17 cellular contexts compared by ENCODE assay signal in genomic region chr10:97358781-97359180, GRCh38. TPM values are rescaled to one million over a fixed set of nuclear protein-coding genes. Genes with fewer than 3 reads are reported as not detected.
DNase-seq lines count a peak whose midpoint lies in the region; ATAC-seq and TF ChIP-seq lines count a peak whose summit lies in the region.
"Had no signal": no experiment of that assay in that cellular context is flagged by ENCODE, and none has a peak within 500 bp of the region (broad histone marks: within the 10 kb centered on the region; RNA-seq: fewer than 3 reads in every experiment).

No MANE protein-coding gene starts in this region.

- H3K9me3 ChIP-seq in T-helper 17 cell (ENCODE audit: control insufficient read depth, low read length, poor library complexity, severe bottlenecking) (no peaks in the 10 kb centered on the region), Karpas-422 (ENCODE audit: low read length) (no peaks in the 10 kb centered on the region)

- H3K79me2 ChIP-seq in Karpas-422 (ENCODE audit: low read length), result no peaks in the 10 kb centered on the region

- H3K27ac Mint-ChIP-seq in natural killer cell, result peak overlapping the region; percentile 14 to 67
- peak overlapping the region in 1 of 2 donors; percentile 13 for H3K27ac Mint-ChIP-seq in natural killer cell treated with Interleukin-12 subunit alpha and Interleukin-12 subunit beta and Interleukin-15 and Interleukin-18, amount 100 ng/mL, for 72 hours
- H3K27ac Mint-ChIP-seq in T-helper 17 cell, result peak overlapping the region; percentile 74
- H3K27ac Mint-ChIP-seq in immature natural killer cell, result peak overlapping the region; percentile 9 to 82 (median 60)
- H3K27ac Mint-ChIP-seq: B cell had no signal

- H3K4me1 Mint-ChIP-seq in natural killer cell (peaks cover 17% of the 10 kb centered on the region in 2 donors), T-helper 17 cell (peaks cover 7% of the 10 kb centered on the region), immature natural killer cell (peaks cover 20 to 24% of the 10 kb centered on the region in 2 donors)
- peaks cover 14 to 15% of the 10 kb centered on the region in 2 donors for H3K4me1 Mint-ChIP-seq in natural killer cell treated with Interleukin-12 subunit alpha and Interleukin-12 subunit beta and Interleukin-15 and Interleukin-18, amount 100 ng/mL, for 72 hours (ENCODE audit: low read depth in 2 of 2)
- H3K4me1 Mint-ChIP-seq: B cell; CD4-positive, alpha-beta memory T cell had no signal

- no peak overlapping the region for H2AFZ ChIP-seq in Karpas-422 (ENCODE audit: low read length)

- TF ChIP-seq CTCF in natural killer cell (IDR thresholded peaks at IDR 0.05), result no peak

- no peak overlapping the region for H3K4me3 Mint-ChIP-seq in natural killer cell
- no peak overlapping the region for H3K4me3 Mint-ChIP-seq in natural killer cell treated with Interleukin-12 subunit alpha and Interleukin-12 subunit beta and Interleukin-15 and Interleukin-18, amount 100 ng/mL, for 72 hours
- no peak overlapping the region for H3K4me3 Mint-ChIP-seq in T-helper 17 cell
- no peak overlapping the region for H3K4me3 Mint-ChIP-seq in immature natural killer cell
- H3K4me3 Mint-ChIP-seq: B cell; CD4-positive, alpha-beta memory T cell; IgD-negative memory B cell had no signal

- no peak for DNase-seq in natural killer cell
- no peak for DNase-seq in natural killer cell treated with Interleukin-12 subunit alpha and Interleukin-12 subunit beta and Interleukin-15 and Interleukin-18, amount 100 ng/mL, for 72 hours (ENCODE audit: low spot score)
- no peak for DNase-seq in T-helper 17 cell
- no peak for DNase-seq in immature natural killer cell
- DNase-seq in Karpas-422, result no peak
- no peak for DNase-seq in NCI-H345 (lab: John Stamatoyannopoulos, UW)
- DNase-seq in stimulated activated CD8-positive, alpha-beta memory T cell treated with anti-CD3 and anti-CD28 coated beads, Interleukin-4, amount 100 ng/mL, for 48 hours, result no peak
- DNase-seq: CD4-positive, alpha-beta memory T cell; DMS153; DMS79 treated with DMSO at 0.1 percent for 48 hours; GOT3; H7 had no signal

- H3K36me3 Mint-ChIP-seq in natural killer cell (no peaks in the 10 kb centered on the region), T-helper 17 cell (ENCODE audit: low read depth) (peaks cover 5% of the 10 kb centered on the region), immature natural killer cell (peaks cover 0 to 8% (median 3%) of the 10 kb centered on the region in 3 donors)
- no peaks in the 10 kb centered on the region for H3K36me3 Mint-ChIP-seq in natural killer cell treated with Interleukin-12 subunit alpha and Interleukin-12 subunit beta and Interleukin-15 and Interleukin-18, amount 100 ng/mL, for 72 hours

- intact Hi-C loops in natural killer cell (cut with micrococcal nuclease), result no loop called here

- H3K36me3 ChIP-seq in Karpas-422 (ENCODE audit: insufficient read depth, low read length), result no peaks in the 10 kb centered on the region

- H3K9me3 Mint-ChIP-seq in natural killer cell, result no peaks in the 10 kb centered on the region
- no peaks in the 10 kb centered on the region for H3K9me3 Mint-ChIP-seq in natural killer cell treated with Interleukin-12 subunit alpha and Interleukin-12 subunit beta and Interleukin-15 and Interleukin-18, amount 100 ng/mL, for 72 hours
- H3K9me3 Mint-ChIP-seq in immature natural killer cell, result no peaks in the 10 kb centered on the region
- H3K9me3 Mint-ChIP-seq: CD4-positive, alpha-beta memory T cell; IgD-negative memory B cell had no signal

- no peak overlapping the region for H3K27ac ChIP-seq in Karpas-422 (ENCODE audit: low read length)
- H3K27ac ChIP-seq: C4-2B had no signal

- H4K20me1 ChIP-seq in Karpas-422 (ENCODE audit: insufficient read depth, low read depth, low read length), result no peaks in the 10 kb centered on the region

- H3K4me1 ChIP-seq in Karpas-422 (ENCODE audit: low read length), result no peaks in the 10 kb centered on the region

- ATAC-seq in natural killer cell (no peak), T-helper 17 cell (no peak)
- ATAC-seq in natural killer cell treated with Interleukin-12 subunit alpha and Interleukin-12 subunit beta and Interleukin-15 and Interleukin-18, amount 100 ng/mL, for 72 hours, result no peak
- ATAC-seq: GM12878, HepG2 had no signal

- no peak overlapping the region for H3K4me2 ChIP-seq in Karpas-422 (ENCODE audit: low read depth, low read length, poor library complexity, severe bottlenecking)

- H3K27me3 Mint-ChIP-seq in natural killer cell (ENCODE audit: low read depth in 2 of 2) (no peaks in the 10 kb centered on the region), T-helper 17 cell (no peaks in the 10 kb centered on the region), immature natural killer cell (ENCODE audit: low read depth in 3 of 3) (peaks cover 0 to 3% (median 0%) of the 10 kb centered on the region in 3 donors)
- H3K27me3 Mint-ChIP-seq in natural killer cell treated with Interleukin-12 subunit alpha and Interleukin-12 subunit beta and Interleukin-15 and Interleukin-18, amount 100 ng/mL, for 72 hours, result no peaks in the 10 kb centered on the region
- H3K27me3 Mint-ChIP-seq: B cell; CD4-positive, alpha-beta memory T cell; IgD-negative memory B cell had no signal

- H3K27me3 ChIP-seq in Karpas-422 (ENCODE audit: low read length), result no peaks in the 10 kb centered on the region

- no peak overlapping the region for H3K4me3 ChIP-seq in Karpas-422 (ENCODE audit: low read length)
- H3K4me3 ChIP-seq: GM12878 had no signal

- H3K9me2 ChIP-seq in Karpas-422 (replicated peaks; ENCODE audit: insufficient read depth, low read length), result no peaks in the 10 kb centered on the region

- no peak overlapping the region for H3K9ac ChIP-seq in Karpas-422 (ENCODE audit: low read length)

RNA-seq across cellular contexts. Expression of gene FRAT2, which starts 24.3 kb away (rescaled TPM):
- total RNA-seq in natural killer cell (10 to 100 TPM; 18.7 to 23.4 (median 22.2) TPM), T-helper 17 cell (10 to 100 TPM; 16.8 to 21.7 TPM)
- total RNA-seq in natural killer cell treated with Interleukin-12 subunit alpha and Interleukin-12 subunit beta and Interleukin-15 and Interleukin-18, amount 100 ng/mL, for 72 hours, result 1 to 10 TPM; 7.1 to 8.7 TPM
- 10 to 100 TPM; 11.5 to 22.5 (median 15.9) TPM for polyA plus RNA-seq in immature natural killer cell
- 8.3 and 12.0 TPM in 2 replicates for total RNA-seq in Karpas-422 (2014; rRNA removed; shearing (Covaris generic); ENCODE audit: low replicate concordance)

RNA-seq across cellular contexts. Expression of gene FRAT1, which starts 39.7 kb away (rescaled TPM):
- 10 to 100 TPM; 26.0 to 45.0 (median 32.1) TPM for total RNA-seq in natural killer cell
- total RNA-seq in natural killer cell treated with Interleukin-12 subunit alpha and Interleukin-12 subunit beta and Interleukin-15 and Interleukin-18, amount 100 ng/mL, for 72 hours, result 1 to 10 TPM; 2.4 to 3.0 TPM
- 10 to 100 TPM; 24.4 to 26.5 TPM for total RNA-seq in T-helper 17 cell
- 10 to 100 TPM in 1 of 3 donors, 1 to 10 TPM in 2; 8.0 to 15.2 (median 8.1) TPM for polyA plus RNA-seq in immature natural killer cell
- 2.5 and 3.6 TPM in 2 replicates for total RNA-seq in Karpas-422 (2014; rRNA removed; shearing (Covaris generic); ENCODE audit: low replicate concordance)

RNA-seq across cellular contexts. Expression of gene RRP12, which starts 42.4 kb away (rescaled TPM):
- total RNA-seq in natural killer cell, result 100 to 1,000 TPM in 1 of 3 donors, 10 to 100 TPM in 2; 60.1 to 234 (median 79.2) TPM
- 100 to 1,000 TPM in 1 of 2 donors, 10 to 100 TPM in 1; 40.1 to 100 TPM for total RNA-seq in natural killer cell treated with Interleukin-12 subunit alpha and Interleukin-12 subunit beta and Interleukin-15 and Interleukin-18, amount 100 ng/mL, for 72 hours
- 100 to 1,000 TPM; 138 to 231 TPM for total RNA-seq in T-helper 17 cell
- 1 to 10 TPM; 4.6 to 8.5 (median 7.0) TPM for polyA plus RNA-seq in immature natural killer cell
- total RNA-seq in Karpas-422 (2014; rRNA removed; shearing (Covaris generic); ENCODE audit: low replicate concordance), result 16.2 and 16.5 TPM in 2 replicates
